In genomic region chr2:174180837-174181236, GRCh38 we compare ENCODE assay signal across 2 cellular contexts.
TF ChIP-seq lines count a peak whose summit lies in the region.

No MANE protein-coding gene starts in this region.

TF ChIP-seq in A549, 52 proteins besides CTCF, POLR2A, EP300 and RAD21:
- TF ChIP-seq RFX5 (IDR thresholded peaks at IDR 0.05): no peak
- TF ChIP-seq KDM1A (IDR thresholded peaks at IDR 0.05; ENCODE audit: low read depth): no peak
- no peak for TF ChIP-seq NPAS2 (CRISPR knock-in tag; IDR thresholded peaks at IDR 0.05; ENCODE audit: borderline replicate concordance)
- no peak for TF ChIP-seq HOXB13 (CRISPR knock-in tag; IDR thresholded peaks at IDR 0.05; ENCODE audit: low read depth)
- TF ChIP-seq ELK1 (IDR thresholded peaks at IDR 0.05; ENCODE audit: low read depth, low read length): no peak
- TF ChIP-seq E2F6 (IDR thresholded peaks at IDR 0.05; ENCODE audit: borderline replicate concordance, low read depth): no peak
- TF ChIP-seq ZNF302 (CRISPR knock-in tag; IDR thresholded peaks at IDR 0.05): no peak

TF ChIP-seq in endothelial cell of umbilical vein, 7 proteins besides CTCF, POLR2A, EP300 and RAD21:
- no peak for TF ChIP-seq MAX (IDR thresholded peaks at IDR 0.05; ENCODE audit: insufficient read depth, insufficient read length)
